1 cellular context compared by ENCODE assay signal in genomic region chr10:28532509-28533314, GRCh38.
A peak's percentile ranks its signal among the peaks of the same experiment; 100 is the strongest.
TF ChIP-seq lines count a peak whose summit lies in the region.

Gene WAC, plus strand, starts transcription at chr10:28533118. Its CDS starts 462 bp downstream, at chr10:28533580.

TF ChIP-seq in HepG2, 621 proteins besides CTCF, POLR2A, EP300 and RAD21 (continued from another document and continues in another):
- TF ChIP-seq KIAA2018 (CRISPR knock-in tag; IDR thresholded peaks at IDR 0.05; ENCODE audit: borderline replicate concordance), result 0 out of 2 replicates have a peak, but pooled peaks have one; percentile 87
- TF ChIP-seq GLI4 (CRISPR knock-in tag; IDR thresholded peaks at IDR 0.05; ENCODE audit: borderline replicate concordance), result no peak
- TF ChIP-seq RARG (CRISPR knock-in tag; IDR thresholded peaks at IDR 0.05; ENCODE audit: low read depth), result 0 out of 2 replicates have a peak, but pooled peaks have one; percentile 61
- TF ChIP-seq MYNN (CRISPR knock-in tag; IDR thresholded peaks at IDR 0.05; ENCODE audit: low read depth), result 0 out of 2 replicates have a peak, but pooled peaks have one; percentile 81
- peak; percentile 47; the same call in 1 of the 2 replicates for TF ChIP-seq ZNF609 (CRISPR knock-in tag; IDR thresholded peaks at IDR 0.05; ENCODE audit: borderline replicate concordance)
- peak; percentile 56; the same call in 1 of the 2 replicates for TF ChIP-seq IRF9 (CRISPR knock-in tag; IDR thresholded peaks at IDR 0.05; ENCODE audit: borderline replicate concordance)
- TF ChIP-seq MTA3 (CRISPR knock-in tag; IDR thresholded peaks at IDR 0.05), result no peak
- no peak for TF ChIP-seq BRCA1 (CRISPR knock-in tag; IDR thresholded peaks at IDR 0.05)
- no peak for TF ChIP-seq ZNF646 (CRISPR knock-in tag; IDR thresholded peaks at IDR 0.05)
- no peak for TF ChIP-seq THYN1 (CRISPR knock-in tag; IDR thresholded peaks at IDR 0.05; ENCODE audit: borderline replicate concordance, low read depth)
- TF ChIP-seq ZKSCAN5 (CRISPR knock-in tag; IDR thresholded peaks at IDR 0.05), result no peak
- TF ChIP-seq PRMT3 (CRISPR knock-in tag; IDR thresholded peaks at IDR 0.05; ENCODE audit: borderline replicate concordance, low read depth), result 0 out of 2 replicates have a peak, but pooled peaks have one; percentile 41
- TF ChIP-seq TSC22D2 (CRISPR knock-in tag; IDR thresholded peaks at IDR 0.05; ENCODE audit: borderline replicate concordance), result no peak
- peak; percentile 74; the same call in 1 of the 2 replicates for TF ChIP-seq KDM5B (CRISPR knock-in tag; IDR thresholded peaks at IDR 0.05; ENCODE audit: borderline replicate concordance)
- no peak for TF ChIP-seq PBX3 (CRISPR knock-in tag; IDR thresholded peaks at IDR 0.05; ENCODE audit: borderline replicate concordance)
- TF ChIP-seq FOXA1 (IDR thresholded peaks at IDR 0.05), result no peak
- TF ChIP-seq FOXA1 (CRISPR knock-in tag; IDR thresholded peaks at IDR 0.05), result no peak
- TF ChIP-seq TOPORS (CRISPR knock-in tag; IDR thresholded peaks at IDR 0.05), result peak; percentile 76
- TF ChIP-seq MYPOP (CRISPR knock-in tag; IDR thresholded peaks at IDR 0.05), result peak; percentile 89
- peak; percentile 35; the same call in 1 of the 2 replicates for TF ChIP-seq SKIL (CRISPR knock-in tag; IDR thresholded peaks at IDR 0.05; ENCODE audit: borderline replicate concordance)
- TF ChIP-seq KLF13 (CRISPR knock-in tag; IDR thresholded peaks at IDR 0.05), result 0 out of 2 replicates have a peak, but pooled peaks have one; percentile 64
